ENCODE assay signal across 16 cellular contexts in the genomic region with DNA sequence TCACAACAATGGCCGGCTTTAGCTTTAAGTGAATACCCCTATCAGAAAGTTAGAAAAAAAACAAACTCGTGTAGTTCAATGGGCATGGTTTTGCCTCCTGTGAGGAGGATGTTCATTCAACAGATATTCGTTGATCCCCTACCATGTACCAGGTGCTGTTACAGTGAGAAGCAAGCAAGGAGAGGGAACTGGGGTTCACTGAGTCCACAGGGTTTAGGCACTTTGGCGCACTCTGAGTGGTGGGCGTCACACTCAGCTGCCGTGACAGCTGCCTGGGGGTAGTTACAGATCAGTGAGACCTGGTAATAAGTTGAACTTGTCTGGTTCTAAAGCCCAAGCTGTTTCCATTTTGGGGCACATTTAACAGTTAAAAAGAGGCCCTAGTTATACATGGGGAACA.
"Had no signal": no experiment of that assay in that cellular context is flagged by ENCODE, and none has a peak within 500 bp of the region (broad histone marks: within the 10 kb centered on the region; RNA-seq: fewer than 3 reads in every experiment).

No MANE protein-coding gene starts in this region.

- ATAC-seq: left lobe of liver, pancreas, sciatic nerve had no signal

- H3K27me3 ChIP-seq: esophagus muscularis mucosa, hepatocyte, pancreas, transverse colon had no signal

- H3K4me2 ChIP-seq: hepatocyte had no signal

- H3K36me3 Mint-ChIP-seq: activated naive CD8-positive, alpha-beta T cell treated with anti-CD3 and anti-CD28 coated beads, Interleukin-2, amount 10 ng/mL, durations not matched to agents 7 days and 5 days; brain had no signal

- H3K79me2 ChIP-seq: hepatocyte had no signal

- H3K9me3 Mint-ChIP-seq: activated CD4-positive, alpha-beta memory T cell treated with anti-CD3 and anti-CD28 coated beads, Interleukin-2, amount 10 ng/mL, durations not matched to agents 7 days and 5 days; activated naive CD8-positive, alpha-beta T cell treated with anti-CD3 and anti-CD28 coated beads, Interleukin-2, amount 10 ng/mL, durations not matched to agents 7 days and 5 days; brain had no signal

- DNase-seq: activated CD4-positive, alpha-beta memory T cell treated with anti-CD3 and anti-CD28 coated beads, Interleukin-2, amount 10 ng/mL, durations not matched to agents 7 days and 5 days; activated CD4-positive, CD25-positive, alpha-beta regulatory T cell treated with anti-CD3 and anti-CD28 coated beads, Interleukin-2, amount 50 U/mL, for 72 hours; activated CD8-positive, alpha-beta memory T cell treated with anti-CD3 and anti-CD28 coated beads, Interleukin-2, amount 50 U/mL, for 4 hours; activated naive CD4-positive, alpha-beta T cell; activated naive CD8-positive, alpha-beta T cell treated with anti-CD3 and anti-CD28 coated beads, Interleukin-2, amount 10 ng/mL, durations not matched to agents 7 days and 5 days; central memory CD4-positive, alpha-beta T cell; pancreas; substantia nigra; T1000; transverse colon had no signal

- H3K4me3 ChIP-seq: coronary artery, esophagus muscularis mucosa, hepatocyte, pancreas, transverse colon had no signal

- H3K27ac Mint-ChIP-seq: activated CD4-positive, alpha-beta memory T cell treated with anti-CD3 and anti-CD28 coated beads, Interleukin-2, amount 10 ng/mL, durations not matched to agents 7 days and 5 days had no signal

- H3K4me3 Mint-ChIP-seq: activated CD4-positive, alpha-beta memory T cell treated with anti-CD3 and anti-CD28 coated beads, Interleukin-2, amount 10 ng/mL, durations not matched to agents 7 days and 5 days; activated naive CD8-positive, alpha-beta T cell treated with anti-CD3 and anti-CD28 coated beads, Interleukin-2, amount 10 ng/mL, durations not matched to agents 7 days and 5 days; brain had no signal

- H3K9me3 ChIP-seq: esophagus muscularis mucosa, pancreas, transverse colon had no signal

- H3K27me3 Mint-ChIP-seq: activated CD4-positive, alpha-beta memory T cell treated with anti-CD3 and anti-CD28 coated beads, Interleukin-2, amount 10 ng/mL, durations not matched to agents 7 days and 5 days; activated naive CD8-positive, alpha-beta T cell treated with anti-CD3 and anti-CD28 coated beads, Interleukin-2, amount 10 ng/mL, durations not matched to agents 7 days and 5 days; brain had no signal

- H3K27ac ChIP-seq: coronary artery, esophagus muscularis mucosa, hepatocyte, pancreas, transverse colon had no signal

- H2AFZ ChIP-seq: hepatocyte had no signal

- H3K36me3 ChIP-seq: pancreas, transverse colon had no signal
